In the genomic region with DNA sequence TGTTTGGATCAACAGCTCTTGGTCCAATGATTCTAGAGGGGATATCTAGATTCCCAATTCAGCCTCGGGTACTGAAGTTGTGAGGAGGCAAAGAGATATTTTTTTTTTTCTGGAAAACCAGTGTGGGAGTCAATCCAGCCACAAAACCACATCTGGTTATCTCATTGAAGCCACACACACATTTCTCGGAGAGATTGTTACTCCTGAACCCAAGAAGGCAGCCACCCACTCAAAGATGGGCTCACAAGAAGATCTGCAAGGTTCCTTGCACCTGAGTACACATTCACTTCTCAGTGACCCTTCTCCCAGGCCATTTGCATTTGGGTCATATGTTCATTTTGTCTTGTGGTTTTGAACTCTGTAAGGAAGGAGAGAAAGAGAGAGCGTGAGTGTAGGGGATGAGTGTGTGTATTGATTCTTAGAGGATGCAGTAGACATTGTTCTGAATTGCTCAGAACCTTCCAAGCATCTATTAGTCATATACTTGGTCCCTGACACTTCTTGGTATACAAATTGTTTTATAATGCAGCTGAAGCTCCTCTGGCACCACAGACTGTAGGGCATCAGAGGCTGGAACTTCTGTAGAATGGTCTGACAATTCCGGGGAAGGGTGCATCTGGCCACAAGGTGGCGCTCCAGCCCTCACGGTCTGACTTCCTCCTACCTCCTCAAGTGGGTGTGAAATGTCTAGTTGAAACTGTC, we compare ENCODE assay signal across 1 cellular context.
A peak's percentile ranks its signal among the peaks of the same experiment; 100 is the strongest.
TF ChIP-seq lines count a peak whose summit lies in the region.

No MANE protein-coding gene starts in this region.

TF ChIP-seq in K562, 482 proteins besides CTCF, POLR2A, EP300 and RAD21 (continued from another document):
- TF ChIP-seq MLLT1 (IDR thresholded peaks at IDR 0.05) (peak in 1 of 2 experiments; percentile 97; a peak in 2 of 4 replicates), HNRNPL (IDR thresholded peaks at IDR 0.05; ENCODE audit: low read depth, low read length) (no peak), CXXC5 (CRISPR knock-in tag; IDR thresholded peaks at IDR 0.05) (peak; percentile 4; the same call in 1 of the 2 replicates), ZNF79 (CRISPR knock-in tag; IDR thresholded peaks at IDR 0.05; ENCODE audit: low read depth) (no peak), ARHGAP35 (IDR thresholded peaks at IDR 0.05; ENCODE audit: partially characterized antibody) (no peak), DIDO1 (tag; IDR thresholded peaks at IDR 0.05; ENCODE audit: low read depth) (0 out of 2 replicates have a peak, but pooled peaks have one; percentile 31), MCM2 (IDR thresholded peaks at IDR 0.05; ENCODE audit: low read depth) (no peak), NFE2 (IDR thresholded peaks at IDR 0.05; ENCODE audit: low read depth) (no peak), TOE1 (IDR thresholded peaks at IDR 0.05; ENCODE audit: borderline replicate concordance) (0 out of 2 replicates have a peak, but pooled peaks have one; percentile 21), TOE1 (CRISPR knock-in tag; IDR thresholded peaks at IDR 0.05; ENCODE audit: borderline replicate concordance, low read depth) (no peak), STAT5B (CRISPR knock-in tag; IDR thresholded peaks at IDR 0.05) (no peak), TRIM28 (IDR thresholded peaks at IDR 0.05) (no peak), CREBBP (IDR thresholded peaks at IDR 0.05; ENCODE audit: low read depth, low read length) (no peak), KAT2B (IDR thresholded peaks at IDR 0.05; ENCODE audit: low read depth, low read length) (no peak), ZNF133 (CRISPR knock-in tag; IDR thresholded peaks at IDR 0.05) (no peak), ZNF507 (tag; conservative IDR thresholded peaks at IDR 0.05) (no peak), HCFC1 (IDR thresholded peaks at IDR 0.05; ENCODE audit: low read depth, low read length) (no peak), CBFA2T2 (conservative IDR thresholded peaks at IDR 0.05) (peak; percentile 95), ZNF551 (CRISPR knock-in tag; IDR thresholded peaks at IDR 0.05) (no peak), HOXB6 (CRISPR knock-in tag; IDR thresholded peaks at IDR 0.05; ENCODE audit: borderline replicate concordance) (no peak), PRPF4 (IDR thresholded peaks at IDR 0.05; ENCODE audit: insufficient read depth, low read depth, low read length, poor library complexity, severe bottlenecking) (no peak), ZFX (CRISPR knock-in tag; IDR thresholded peaks at IDR 0.05) (no peak), MCM3 (IDR thresholded peaks at IDR 0.05) (no peak), POLR2AphosphoS5 (IDR thresholded peaks at IDR 0.05; ENCODE audit: control insufficient read depth, insufficient read depth, low read depth, low read length) (peak; percentile 81; the same call in 1 of the 2 replicates), KDM5B (IDR thresholded peaks at IDR 0.05; ENCODE audit: insufficient replicate concordance, low read depth, low read length) (no peak), SIX5 (IDR thresholded peaks at IDR 0.05; ENCODE audit: borderline replicate concordance in 1 of 2, insufficient read depth in 1 of 2, low read depth in 1 of 2, low read length in 2 of 2) (no peak), ZNF174 (CRISPR knock-in tag; IDR thresholded peaks at IDR 0.05) (no peak), NUFIP1 (IDR thresholded peaks at IDR 0.05; ENCODE audit: partially characterized antibody) (no peak), NELFE (IDR thresholded peaks at IDR 0.05; ENCODE audit: insufficient read depth, insufficient read length) (no peak)
- TF ChIP-seq, protein P1, sequence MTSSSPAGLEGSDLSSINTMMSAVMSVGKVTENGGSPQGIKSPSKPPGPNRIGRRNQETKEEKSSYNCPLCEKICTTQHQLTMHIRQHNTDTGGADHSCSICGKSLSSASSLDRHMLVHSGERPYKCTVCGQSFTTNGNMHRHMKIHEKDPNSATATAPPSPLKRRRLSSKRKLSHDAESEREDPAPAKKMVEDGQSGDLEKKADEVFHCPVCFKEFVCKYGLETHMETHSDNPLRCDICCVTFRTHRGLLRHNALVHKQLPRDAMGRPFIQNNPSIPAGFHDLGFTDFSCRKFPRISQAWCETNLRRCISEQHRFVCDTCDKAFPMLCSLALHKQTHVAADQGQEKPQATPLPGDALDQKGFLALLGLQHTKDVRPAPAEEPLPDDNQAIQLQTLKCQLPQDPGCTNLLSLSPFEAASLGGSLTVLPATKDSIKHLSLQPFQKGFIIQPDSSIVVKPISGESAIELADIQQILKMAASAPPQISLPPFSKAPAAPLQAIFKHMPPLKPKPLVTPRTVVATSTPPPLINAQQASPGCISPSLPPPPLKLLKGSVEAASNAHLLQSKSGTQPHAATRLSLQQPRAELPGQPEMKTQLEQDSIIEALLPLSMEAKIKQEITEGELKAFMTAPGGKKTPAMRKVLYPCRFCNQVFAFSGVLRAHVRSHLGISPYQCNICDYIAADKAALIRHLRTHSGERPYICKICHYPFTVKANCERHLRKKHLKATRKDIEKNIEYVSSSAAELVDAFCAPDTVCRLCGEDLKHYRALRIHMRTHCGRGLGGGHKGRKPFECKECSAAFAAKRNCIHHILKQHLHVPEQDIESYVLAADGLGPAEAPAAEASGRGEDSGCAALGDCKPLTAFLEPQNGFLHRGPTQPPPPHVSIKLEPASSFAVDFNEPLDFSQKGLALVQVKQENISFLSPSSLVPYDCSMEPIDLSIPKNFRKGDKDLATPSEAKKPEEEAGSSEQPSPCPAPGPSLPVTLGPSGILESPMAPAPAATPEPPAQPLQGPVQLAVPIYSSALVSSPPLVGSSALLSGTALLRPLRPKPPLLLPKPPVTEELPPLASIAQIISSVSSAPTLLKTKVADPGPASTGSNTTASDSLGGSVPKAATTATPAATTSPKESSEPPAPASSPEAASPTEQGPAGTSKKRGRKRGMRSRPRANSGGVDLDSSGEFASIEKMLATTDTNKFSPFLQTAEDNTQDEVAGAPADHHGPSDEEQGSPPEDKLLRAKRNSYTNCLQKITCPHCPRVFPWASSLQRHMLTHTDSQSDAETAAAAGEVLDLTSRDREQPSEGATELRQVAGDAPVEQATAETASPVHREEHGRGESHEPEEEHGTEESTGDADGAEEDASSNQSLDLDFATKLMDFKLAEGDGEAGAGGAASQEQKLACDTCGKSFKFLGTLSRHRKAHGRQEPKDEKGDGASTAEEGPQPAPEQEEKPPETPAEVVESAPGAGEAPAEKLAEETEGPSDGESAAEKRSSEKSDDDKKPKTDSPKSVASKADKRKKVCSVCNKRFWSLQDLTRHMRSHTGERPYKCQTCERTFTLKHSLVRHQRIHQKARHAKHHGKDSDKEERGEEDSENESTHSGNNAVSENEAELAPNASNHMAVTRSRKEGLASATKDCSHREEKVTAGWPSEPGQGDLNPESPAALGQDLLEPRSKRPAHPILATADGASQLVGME (CRISPR knock-in tag; IDR thresholded peaks at IDR 0.05) = no peak
- TF ChIP-seq, protein P2, sequence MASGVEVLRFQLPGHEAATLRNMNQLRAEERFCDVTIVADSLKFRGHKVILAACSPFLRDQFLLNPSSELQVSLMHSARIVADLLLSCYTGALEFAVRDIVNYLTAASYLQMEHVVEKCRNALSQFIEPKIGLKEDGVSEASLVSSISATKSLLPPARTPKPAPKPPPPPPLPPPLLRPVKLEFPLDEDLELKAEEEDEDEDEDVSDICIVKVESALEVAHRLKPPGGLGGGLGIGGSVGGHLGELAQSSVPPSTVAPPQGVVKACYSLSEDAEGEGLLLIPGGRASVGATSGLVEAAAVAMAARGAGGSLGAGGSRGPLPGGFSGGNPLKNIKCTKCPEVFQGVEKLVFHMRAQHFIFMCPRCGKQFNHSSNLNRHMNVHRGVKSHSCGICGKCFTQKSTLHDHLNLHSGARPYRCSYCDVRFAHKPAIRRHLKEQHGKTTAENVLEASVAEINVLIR (CRISPR knock-in tag; IDR thresholded peaks at IDR 0.05) = no peak
